1 cellular context compared by ENCODE assay signal in genomic region chr18:9876867-9877654, GRCh38.
A peak's percentile ranks its signal among the peaks of the same experiment; 100 is the strongest.
TF ChIP-seq lines count a peak whose summit lies in the region.

No MANE protein-coding gene starts in this region.

TF ChIP-seq in K562, 482 proteins besides CTCF, POLR2A, EP300 and RAD21 (continued from another document and continues in another):
- TF ChIP-seq CREB1 (IDR thresholded peaks at IDR 0.05) (peak; percentile 89), CREB1 (CRISPR knock-in tag; IDR thresholded peaks at IDR 0.05) (peak; percentile 68; the same call in 1 of the 2 replicates), SMAD4 (CRISPR knock-in tag; conservative IDR thresholded peaks at IDR 0.05) (peak; percentile 86), FOXP1 (CRISPR knock-in tag; IDR thresholded peaks at IDR 0.05) (no peak), SMARCA5 (IDR thresholded peaks at IDR 0.05) (peak; percentile 82), CBX3 (IDR thresholded peaks at IDR 0.05; ENCODE audit: borderline replicate concordance in 1 of 2, low read length in 2 of 2) (peak in 1 of 2 experiments; percentile 91; a peak in 2 of 3 replicates), POU5F1 (IDR thresholded peaks at IDR 0.05; ENCODE audit: borderline replicate concordance, low read depth, low read length, partially characterized antibody) (no peak), POLR2B (IDR thresholded peaks at IDR 0.05; ENCODE audit: low read depth, partially characterized antibody) (peak; percentile 68), NR2C1 (IDR thresholded peaks at IDR 0.05) (no peak), NR2C1 (tag; IDR thresholded peaks at IDR 0.05) (peak; percentile 49; the same call in 1 of the 2 replicates), LARP7 (IDR thresholded peaks at IDR 0.05) (0 out of 2 replicates have a peak, but pooled peaks have one; percentile 29), E4F1 (CRISPR knock-in tag; IDR thresholded peaks at IDR 0.05; ENCODE audit: borderline replicate concordance) (peak; percentile 27; the same call in 1 of the 2 replicates), NEUROD1 (IDR thresholded peaks at IDR 0.05; ENCODE audit: borderline replicate concordance, low read depth, low read length, partially characterized antibody) (peak; percentile 82), KDM1A (IDR thresholded peaks at IDR 0.05) (no peak), FOXJ2 (tag; IDR thresholded peaks at IDR 0.05) (peak; percentile 81), ZNF586 (CRISPR knock-in tag; conservative IDR thresholded peaks at IDR 0.05) (no peak), TCF7L2 (IDR thresholded peaks at IDR 0.05; ENCODE audit: low read depth, low read length) (peak; percentile 0; the same call in 1 of the 2 replicates), SMC3 (conservative IDR thresholded peaks at IDR 0.05; ENCODE audit: insufficient read depth, low read depth, low read length) (0 out of 2 replicates have a peak, but pooled peaks have one; percentile 4), HDAC1 (IDR thresholded peaks at IDR 0.05) (peak in 1 of 2 experiments; percentile 98; a peak in 2 of 4 replicates), HINFP (tag; conservative IDR thresholded peaks at IDR 0.05; ENCODE audit: low read depth) (no peak; the same call in 1 of the 2 replicates), IRF2 (CRISPR knock-in tag; IDR thresholded peaks at IDR 0.05) (no peak), MECOM (CRISPR knock-in tag; IDR thresholded peaks at IDR 0.05) (no peak), ERF (CRISPR knock-in tag; IDR thresholded peaks at IDR 0.05) (0 out of 2 replicates have a peak, but pooled peaks have one; percentile 51), ZNF507 (tag; conservative IDR thresholded peaks at IDR 0.05) (no peak), HNRNPL (IDR thresholded peaks at IDR 0.05; ENCODE audit: low read depth, low read length) (no peak), ZBTB26 (CRISPR knock-in tag; IDR thresholded peaks at IDR 0.05) (no peak), MAFG (tag; conservative IDR thresholded peaks at IDR 0.05) (peak; percentile 95), BCLAF1 (IDR thresholded peaks at IDR 0.05; ENCODE audit: borderline replicate concordance in 1 of 2, control insufficient read depth in 1 of 2, low read depth in 2 of 2, low read length in 1 of 2) (peak in 1 of 2 experiments; percentile 90; a peak in 2 of 4 replicates), CREB5 (CRISPR knock-in tag; IDR thresholded peaks at IDR 0.05) (0 out of 2 replicates have a peak, but pooled peaks have one; percentile 68), DDX20 (tag; IDR thresholded peaks at IDR 0.05; ENCODE audit: low read depth) (peak; percentile 71; the same call in 1 of the 2 replicates), HNRNPLL (IDR thresholded peaks at IDR 0.05; ENCODE audit: low read depth, low read length, poor library complexity, severe bottlenecking) (no peak), GTF2B (IDR thresholded peaks at IDR 0.05; ENCODE audit: extremely low read depth, insufficient read length) (no peak), ZBTB12 (CRISPR knock-in tag; IDR thresholded peaks at IDR 0.05) (peak; percentile 81), SMARCB1 (IDR thresholded peaks at IDR 0.05; ENCODE audit: insufficient read length, low read depth) (peak; percentile 63), SRSF3 (IDR thresholded peaks at IDR 0.05; ENCODE audit: insufficient read depth, low read length) (no peak), ZNF280B (CRISPR knock-in tag; IDR thresholded peaks at IDR 0.05) (no peak), TCF3 (CRISPR knock-in tag; IDR thresholded peaks at IDR 0.05) (peak; percentile 75), MAFF (IDR thresholded peaks at IDR 0.05; ENCODE audit: low read length) (peak; percentile 71; the same call in 1 of the 2 replicates), MEF2D (tag; conservative IDR thresholded peaks at IDR 0.05; ENCODE audit: low read depth) (peak; percentile 72; the same call in 1 of the 2 replicates), CHCHD3 (CRISPR knock-in tag; IDR thresholded peaks at IDR 0.05) (no peak), ZBTB5 (IDR thresholded peaks at IDR 0.05) (peak; percentile 89), YBX1 (IDR thresholded peaks at IDR 0.05) (no peak), ZNF224 (CRISPR knock-in tag; IDR thresholded peaks at IDR 0.05) (no peak), BACH1 (tag; IDR thresholded peaks at IDR 0.05) (peak; percentile 87; the same call in 1 of the 2 replicates), ZMIZ1 (IDR thresholded peaks at IDR 0.05; ENCODE audit: low read depth in 2 of 2, low read length in 2 of 2) (peak in 1 of 2 experiments; percentile 87; a peak in 2 of 4 replicates)
